Comparison of ENCODE assay signal across 22 cellular contexts in the genomic region with DNA sequence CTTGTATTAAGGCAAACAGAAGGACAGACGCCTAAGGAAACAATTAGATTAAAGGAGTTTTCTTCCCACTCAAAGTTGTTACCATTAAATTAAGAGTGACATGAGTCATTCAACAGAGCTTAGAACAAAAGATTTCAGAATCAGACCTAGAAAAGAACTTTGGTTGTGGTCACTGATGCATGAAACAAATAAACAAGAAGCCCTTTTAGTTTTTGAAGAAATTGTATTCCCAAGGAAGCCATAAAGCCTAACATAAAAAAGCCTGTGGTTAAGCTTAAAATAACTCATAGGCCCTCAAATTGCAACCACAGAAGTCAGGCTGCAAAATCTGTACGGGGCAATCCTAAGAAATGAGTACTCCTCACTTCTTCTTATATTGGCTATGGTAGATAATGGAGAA. TPM values are rescaled to one million over a fixed set of nuclear protein-coding genes. Genes with fewer than 3 reads are reported as not detected.
DNase-seq lines count a peak whose midpoint lies in the region; ATAC-seq and TF ChIP-seq lines count a peak whose summit lies in the region.
"Had no signal": no experiment of that assay in that cellular context is flagged by ENCODE, and none has a peak within 500 bp of the region (broad histone marks: within the 10 kb centered on the region; RNA-seq: fewer than 3 reads in every experiment).

No MANE protein-coding gene starts in this region.

- POLR2A ChIA-PET in HEK293 (lab: Yijun Ruan, JAX): interaction anchor here (1.3 kb wide), 1 partner anchor 18 kb away, joined by 9 read pairs; a partner anchor contains a TSS

- H3K27ac Mint-ChIP-seq in HFFc6: no peak overlapping the region
- H3K27ac Mint-ChIP-seq: T-helper 17 cell had no signal

- DNase-seq in AG10803 (ENCODE audit: low read depth) (peak; percentile 25), RPMI7951 (ENCODE audit: low read depth) (peak; percentile 35), foreskin melanocyte (peak; percentile 79), Peyer's patch (no peak), hippocampal formation (lab: John Stamatoyannopoulos, UW) (no peak), HFFc6 (no peak)
- DNase-seq: COR-L47, DMS 273 treated with DMSO at 0.1 percent for 48 hours, GDM1, GOT3, KG1, NCI-H1092 treated with DMSO at 0.1 percent for 48 hours, NCI-H146, NCI-H2081, NCI-H2227 treated with DMSO at 0.1 percent for 48 hours, NCI-H510A treated with DMSO at 0.1 percent for 48 hours, NCI-H774, PC-9, SJCRH30, T-helper 17 cell had no signal

- no peaks in the 10 kb centered on the region for H3K36me3 Mint-ChIP-seq in HFFc6 (ENCODE audit: low read depth)

- H3K4me3 Mint-ChIP-seq in HFFc6: no peak overlapping the region
- H3K4me3 Mint-ChIP-seq: T-helper 17 cell had no signal

- no peak for ATAC-seq in GM19395 (IDR thresholded peaks at IDR 0.05; ENCODE audit: unreplicated experiment)
- ATAC-seq: T-helper 17 cell had no signal

- no peaks in the 10 kb centered on the region for H3K27me3 ChIP-seq in Peyer's patch
- H3K27me3 ChIP-seq: SJCRH30 had no signal

- H3K9me3 Mint-ChIP-seq in HFFc6: no peaks in the 10 kb centered on the region

- H3K9me3 ChIP-seq in HEK293 (ENCODE audit: control insufficient read depth, insufficient read depth, low read depth, low read length) (no peaks in the 10 kb centered on the region), Peyer's patch (no peaks in the 10 kb centered on the region)

- H3K36me3 ChIP-seq in HEK293 (ENCODE audit: control insufficient read depth in 2 of 2, insufficient read depth in 1 of 2, low read length in 2 of 2) (no peaks in the 10 kb centered on the region), Peyer's patch (no peaks in the 10 kb centered on the region)
- H3K36me3 ChIP-seq: SJCRH30 had no signal

- no peak for TF ChIP-seq CTCF in AG10803 (conservative IDR thresholded peaks at IDR 0.05; ENCODE audit: low read length)
- TF ChIP-seq CTCF in HEK293 (tag by site-specific recombination; IDR thresholded peaks at IDR 0.05): no peak
- no peak for TF ChIP-seq CTCF in Peyer's patch (IDR thresholded peaks at IDR 0.05)
- no peak for TF ChIP-seq CTCF in HFFc6 (IDR thresholded peaks at IDR 0.05)

- peaks cover 7% of the 10 kb centered on the region for H3K4me1 ChIP-seq in HEK293 (ENCODE audit: control insufficient read depth, insufficient read depth, low read length)
- no peaks in the 10 kb centered on the region for H3K4me1 ChIP-seq in Peyer's patch
- H3K4me1 ChIP-seq: SJCRH30 had no signal

- peaks cover 31% of the 10 kb centered on the region for H3K27me3 Mint-ChIP-seq in HFFc6 (ENCODE audit: insufficient read depth)

- CTCF ChIA-PET in HEK293 (lab: Yijun Ruan, JAX): interaction anchor here (2.1 kb wide), 1 partner anchor 11 kb away, joined by 16 read pairs; no protein-coding TSS in a partner anchor

- H3K4me3 ChIP-seq in AG10803 (ENCODE audit: low read length): no peak overlapping the region
- H3K4me3 ChIP-seq in HEK293 (ENCODE audit: low read depth, low read length): no peak overlapping the region
- H3K4me3 ChIP-seq in Peyer's patch: no peak overlapping the region
- H3K4me3 ChIP-seq: PC-9, SJCRH30 had no signal

- TF ChIP-seq POLR2A in Peyer's patch (IDR thresholded peaks at IDR 0.05): no peak

- no peak overlapping the region for H3K27ac ChIP-seq in HEK293 (ENCODE audit: extremely low read depth, low read depth, low read length)
- H3K27ac ChIP-seq in Peyer's patch: no peak overlapping the region
- H3K27ac ChIP-seq: PC-9, SJCRH30 had no signal

- H3K4me1 Mint-ChIP-seq in HFFc6 (ENCODE audit: low read depth): peaks cover 6% of the 10 kb centered on the region; the same call in 1 of the 2 replicates

TF ChIP-seq in HEK293, 187 proteins besides CTCF, POLR2A, EP300 and RAD21 (continues in another document):
- TF ChIP-seq BCL11A (tag by site-specific recombination; IDR thresholded peaks at IDR 0.05; ENCODE audit: low read depth) (peak; percentile 87; the same call in 1 of the 2 replicates), ZNF768 (tag by site-specific recombination; IDR thresholded peaks at IDR 0.05) (no peak), ZNF701 (tag by site-specific recombination; IDR thresholded peaks at IDR 0.05) (no peak), YY1 (tag by site-specific recombination; IDR thresholded peaks at IDR 0.05) (no peak), GFI1B (tag by site-specific recombination; IDR thresholded peaks at IDR 0.05) (peak; percentile 87), ZNF561 (tag by site-specific recombination; IDR thresholded peaks at IDR 0.05; ENCODE audit: borderline replicate concordance) (0 out of 2 replicates have a peak, but pooled peaks have one; percentile 30), BCL11B (tag by site-specific recombination; IDR thresholded peaks at IDR 0.05; ENCODE audit: low read depth) (no peak), ZNF366 (tag by site-specific recombination; conservative IDR thresholded peaks at IDR 0.05) (0 out of 2 replicates have a peak, but pooled peaks have one; percentile 18), ZNF423 (tag by site-specific recombination; IDR thresholded peaks at IDR 0.05) (no peak), ZEB2 (tag by site-specific recombination; IDR thresholded peaks at IDR 0.05) (peak; percentile 45; the same call in 1 of the 2 replicates), ZNF549 (tag by site-specific recombination; IDR thresholded peaks at IDR 0.05) (no peak), FEZF1 (tag by site-specific recombination; IDR thresholded peaks at IDR 0.05) (peak; percentile 91), TCF7L2 (IDR thresholded peaks at IDR 0.05; ENCODE audit: borderline replicate concordance, low read depth, low read length) (peak; percentile 76)
- TF ChIP-seq, protein P1, sequence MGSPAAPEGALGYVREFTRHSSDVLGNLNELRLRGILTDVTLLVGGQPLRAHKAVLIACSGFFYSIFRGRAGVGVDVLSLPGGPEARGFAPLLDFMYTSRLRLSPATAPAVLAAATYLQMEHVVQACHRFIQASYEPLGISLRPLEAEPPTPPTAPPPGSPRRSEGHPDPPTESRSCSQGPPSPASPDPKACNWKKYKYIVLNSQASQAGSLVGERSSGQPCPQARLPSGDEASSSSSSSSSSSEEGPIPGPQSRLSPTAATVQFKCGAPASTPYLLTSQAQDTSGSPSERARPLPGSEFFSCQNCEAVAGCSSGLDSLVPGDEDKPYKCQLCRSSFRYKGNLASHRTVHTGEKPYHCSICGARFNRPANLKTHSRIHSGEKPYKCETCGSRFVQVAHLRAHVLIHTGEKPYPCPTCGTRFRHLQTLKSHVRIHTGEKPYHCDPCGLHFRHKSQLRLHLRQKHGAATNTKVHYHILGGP (tag by site-specific recombination; IDR thresholded peaks at IDR 0.05): peak; percentile 70; the same call in 1 of the 2 replicates
- TF ChIP-seq, protein P2, sequence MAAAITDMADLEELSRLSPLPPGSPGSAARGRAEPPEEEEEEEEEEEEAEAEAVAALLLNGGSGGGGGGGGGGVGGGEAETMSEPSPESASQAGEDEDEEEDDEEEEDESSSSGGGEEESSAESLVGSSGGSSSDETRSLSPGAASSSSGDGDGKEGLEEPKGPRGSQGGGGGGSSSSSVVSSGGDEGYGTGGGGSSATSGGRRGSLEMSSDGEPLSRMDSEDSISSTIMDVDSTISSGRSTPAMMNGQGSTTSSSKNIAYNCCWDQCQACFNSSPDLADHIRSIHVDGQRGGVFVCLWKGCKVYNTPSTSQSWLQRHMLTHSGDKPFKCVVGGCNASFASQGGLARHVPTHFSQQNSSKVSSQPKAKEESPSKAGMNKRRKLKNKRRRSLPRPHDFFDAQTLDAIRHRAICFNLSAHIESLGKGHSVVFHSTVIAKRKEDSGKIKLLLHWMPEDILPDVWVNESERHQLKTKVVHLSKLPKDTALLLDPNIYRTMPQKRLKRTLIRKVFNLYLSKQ (tag by site-specific recombination; IDR thresholded peaks at IDR 0.05; ENCODE audit: borderline replicate concordance): no peak
- TF ChIP-seq, protein P3, sequence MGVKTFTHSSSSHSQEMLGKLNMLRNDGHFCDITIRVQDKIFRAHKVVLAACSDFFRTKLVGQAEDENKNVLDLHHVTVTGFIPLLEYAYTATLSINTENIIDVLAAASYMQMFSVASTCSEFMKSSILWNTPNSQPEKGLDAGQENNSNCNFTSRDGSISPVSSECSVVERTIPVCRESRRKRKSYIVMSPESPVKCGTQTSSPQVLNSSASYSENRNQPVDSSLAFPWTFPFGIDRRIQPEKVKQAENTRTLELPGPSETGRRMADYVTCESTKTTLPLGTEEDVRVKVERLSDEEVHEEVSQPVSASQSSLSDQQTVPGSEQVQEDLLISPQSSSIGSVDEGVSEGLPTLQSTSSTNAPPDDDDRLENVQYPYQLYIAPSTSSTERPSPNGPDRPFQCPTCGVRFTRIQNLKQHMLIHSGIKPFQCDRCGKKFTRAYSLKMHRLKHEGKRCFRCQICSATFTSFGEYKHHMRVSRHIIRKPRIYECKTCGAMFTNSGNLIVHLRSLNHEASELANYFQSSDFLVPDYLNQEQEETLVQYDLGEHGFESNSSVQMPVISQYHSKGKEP (tag by site-specific recombination; IDR thresholded peaks at IDR 0.05): peak; percentile 95
- TF ChIP-seq, protein P4, sequence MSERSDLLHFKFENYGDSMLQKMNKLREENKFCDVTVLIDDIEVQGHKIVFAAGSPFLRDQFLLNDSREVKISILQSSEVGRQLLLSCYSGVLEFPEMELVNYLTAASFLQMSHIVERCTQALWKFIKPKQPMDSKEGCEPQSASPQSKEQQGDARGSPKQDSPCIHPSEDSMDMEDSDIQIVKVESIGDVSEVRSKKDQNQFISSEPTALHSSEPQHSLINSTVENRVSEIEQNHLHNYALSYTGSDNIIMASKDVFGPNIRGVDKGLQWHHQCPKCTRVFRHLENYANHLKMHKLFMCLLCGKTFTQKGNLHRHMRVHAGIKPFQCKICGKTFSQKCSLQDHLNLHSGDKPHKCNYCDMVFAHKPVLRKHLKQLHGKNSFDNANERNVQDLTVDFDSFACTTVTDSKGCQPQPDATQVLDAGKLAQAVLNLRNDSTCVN (tag by site-specific recombination; optimal IDR thresholded peaks at IDR 0.05): no peak

RNA-seq across cellular contexts. Expression of a gene that starts 17.9 kb away (rescaled TPM):
- 32.3 and 36.4 TPM in 2 replicates for total RNA-seq in RPMI7951 (2014; rRNA removed; shearing (Covaris generic))
- 100 to 1,000 TPM in 1 of 4 donors, 10 to 100 TPM in 3; 65.9 to 175 (median 90.5) TPM for total RNA-seq in Peyer's patch
- total RNA-seq in HFFc6 (2021; fragmentation: NEBNext Ultra II Directional; extraction: Animal tissue kit (Norgen Biotek cat#: 25700)): 10 to 100 TPM; 29.4 to 34.4 (median 32.2) TPM

Comparison
In these comparisons a context has a peak if more than half of its experiments do, and no peak if none do; other contexts are left out.
1. DNase-seq: peak in AG10803 (single experiment), RPMI7951 (single experiment) and foreskin melanocyte (single experiment); none in Peyer's patch (0 of 3), hippocampal formation (0 of 2) and HFFc6 (single experiment).